In the genomic region with DNA sequence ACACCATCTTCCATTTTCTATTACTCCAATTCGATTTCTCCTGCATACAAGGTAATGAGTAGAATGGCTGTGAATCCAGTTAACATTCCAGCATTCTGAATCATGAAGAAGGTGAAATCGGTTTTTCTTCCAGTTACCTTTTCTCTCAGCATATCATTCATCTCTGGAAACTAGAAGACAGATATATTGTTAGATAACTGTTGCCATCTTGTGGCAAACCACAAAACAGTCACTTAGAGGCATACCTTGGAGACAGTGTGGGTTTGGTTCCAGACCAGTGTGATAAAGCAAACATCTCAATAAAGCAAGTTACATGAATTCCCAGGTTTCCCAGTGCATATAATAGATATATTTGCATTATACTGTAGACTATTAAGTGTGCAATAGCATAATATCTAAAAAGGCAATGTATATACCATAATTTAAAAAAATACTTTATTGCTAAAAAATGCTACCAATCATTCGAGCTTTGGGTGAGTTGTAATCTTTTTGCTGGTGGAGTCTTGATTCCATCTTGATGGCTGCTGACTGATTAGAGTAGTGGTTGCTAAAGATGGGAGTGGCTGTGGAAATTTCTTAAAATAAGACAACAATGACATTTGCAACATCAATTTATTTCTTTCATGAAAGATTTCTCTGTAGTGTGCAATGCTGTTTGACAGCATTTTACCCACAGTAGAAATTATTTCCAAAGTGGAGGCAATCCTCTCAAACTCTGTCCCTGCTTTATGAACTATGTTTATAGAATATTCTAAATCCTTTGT, we compare ENCODE assay signal across 8 cellular contexts.
DNase-seq lines count a peak whose midpoint lies in the region; ATAC-seq and TF ChIP-seq lines count a peak whose summit lies in the region.

No MANE protein-coding gene starts in this region.

- H3K4me2 ChIP-seq in mammary epithelial cell (ENCODE audit: insufficient read depth, low read depth, low read length): no peak overlapping the region

- H3K4me3 ChIP-seq in mammary epithelial cell (replicated peaks in 1 of 3; ENCODE audit: insufficient read depth in 1 of 3, low read depth in 2 of 3, low read length in 3 of 3): no peak overlapping the region

- intact Hi-C loops in activated CD4-positive, alpha-beta T cell treated with anti-CD3 and anti-CD28 coated beads, Interleukin-2, amount 10 ng/mL, durations not matched to agents 24 days and 14 days (cut with micrococcal nuclease): loop anchor here (2.0 to 10.0 kb wide), 4 partner anchors 34 to 916 kb away; a partner anchor contains a TSS
- intact Hi-C loops in mammary epithelial cell (cut with micrococcal nuclease): loop anchor here (1.0 to 10.0 kb wide), 4 partner anchors 533 to 1356 kb away; a partner anchor contains a TSS

- peaks cover 11% of the 10 kb centered on the region for H3K4me1 Mint-ChIP-seq in activated CD4-positive, alpha-beta T cell treated with anti-CD3 and anti-CD28 coated beads, Interleukin-2, amount 10 ng/mL, durations not matched to agents 24 days and 14 days

- peak; percentile 95 for ATAC-seq in GM19463 (IDR thresholded peaks at IDR 0.05; ENCODE audit: unreplicated experiment)
- peak; percentile 93 for ATAC-seq in HG03439 (IDR thresholded peaks at IDR 0.05; ENCODE audit: unreplicated experiment)

- H3K27ac Mint-ChIP-seq in activated CD4-positive, alpha-beta T cell treated with anti-CD3 and anti-CD28 coated beads, Interleukin-2, amount 10 ng/mL, durations not matched to agents 24 days and 14 days: no peak overlapping the region

- H3K36me3 ChIP-seq in mammary epithelial cell (ENCODE audit: insufficient read depth, low read length): no peaks in the 10 kb centered on the region

- DNase-seq in activated CD4-positive, alpha-beta T cell treated with anti-CD3 and anti-CD28 coated beads, Interleukin-2, amount 10 ng/mL, durations not matched to agents 24 days and 14 days: peak; percentile 70
- no peak for DNase-seq in activated CD4-positive, alpha-beta T cell treated with anti-CD3 and anti-CD28 coated beads, Interleukin-2, amount 50 U/mL, for 4 hours
- peak; percentile 9 for DNase-seq in NCI-H524 treated with DMSO at 0.1 percent for 48 hours (lab: John Stamatoyannopoulos, UW)
- peak; percentile 70 for DNase-seq in mammary epithelial cell
- DNase-seq in medulla oblongata (ENCODE audit: extremely low spot score): peak; percentile 63
- no peak for DNase-seq in cortex of kidney (lab: John Stamatoyannopoulos, UW)

- H3K36me3 Mint-ChIP-seq in activated CD4-positive, alpha-beta T cell treated with anti-CD3 and anti-CD28 coated beads, Interleukin-2, amount 10 ng/mL, durations not matched to agents 24 days and 14 days (ENCODE audit: low read depth): peaks cover 43% of the 10 kb centered on the region

- H3K27me3 Mint-ChIP-seq in activated CD4-positive, alpha-beta T cell treated with anti-CD3 and anti-CD28 coated beads, Interleukin-2, amount 10 ng/mL, durations not matched to agents 24 days and 14 days: no peaks in the 10 kb centered on the region

- TF ChIP-seq CTCF in mammary epithelial cell (conservative IDR thresholded peaks at IDR 0.05 in 1 of 2, IDR thresholded peaks at IDR 0.05 in 1 of 2; ENCODE audit: extremely low read depth in 1 of 2, insufficient read depth in 1 of 2, low read depth in 1 of 2, low read length in 2 of 2): peak; percentile 50 to 62

- H3K4me1 ChIP-seq in mammary epithelial cell (ENCODE audit: insufficient read depth, low read length): no peaks in the 10 kb centered on the region

- H3K79me2 ChIP-seq in mammary epithelial cell (ENCODE audit: insufficient read depth, low read length): no peaks in the 10 kb centered on the region

- no peaks in the 10 kb centered on the region for H4K20me1 ChIP-seq in mammary epithelial cell (ENCODE audit: insufficient read depth, low read length)

- no peaks in the 10 kb centered on the region for H3K27me3 ChIP-seq in mammary epithelial cell (ENCODE audit: insufficient read depth, low read length)

- no TSS peak for BruUV-seq in mammary epithelial cell (replicated peaks; lab: Mats Ljungman, UMichigan)

- 33% methylated on average over 3 of the region's 3 CpGs for WGBS in mammary epithelial cell (ENCODE audit: low coverage, missing lambda C conversion rate)

- no peak overlapping the region for H2AFZ ChIP-seq in mammary epithelial cell (ENCODE audit: low read depth, low read length)

- dilution Hi-C loops in mammary epithelial cell (cut with HindIII; ENCODE audit: low sequenced_read_pairs): no loop called here

- H3K9ac ChIP-seq in mammary epithelial cell (ENCODE audit: insufficient read depth, low read length): no peak overlapping the region

- no peaks in the 10 kb centered on the region for H3K9me3 ChIP-seq in mammary epithelial cell (replicated peaks; ENCODE audit: insufficient read depth, low read length)

- CTCF ChIA-PET in mammary epithelial cell (lab: Charles Lee; ENCODE audit: low non-redundant PET): no interaction called here

- no peaks in the 10 kb centered on the region for H3K9me3 Mint-ChIP-seq in activated CD4-positive, alpha-beta T cell treated with anti-CD3 and anti-CD28 coated beads, Interleukin-2, amount 10 ng/mL, durations not matched to agents 24 days and 14 days

- in situ Hi-C loops in mammary epithelial cell (cut with MboI; ENCODE audit: low sequenced_read_pairs in 2 of 2): no loop called here

- H3K27ac ChIP-seq in mammary epithelial cell (ENCODE audit: insufficient read depth, low read depth, low read length): no peak overlapping the region

- H3K4me3 Mint-ChIP-seq in activated CD4-positive, alpha-beta T cell treated with anti-CD3 and anti-CD28 coated beads, Interleukin-2, amount 10 ng/mL, durations not matched to agents 24 days and 14 days: no peak overlapping the region

Comparison
In these comparisons a context has a peak if more than half of its experiments do, and no peak if none do; other contexts are left out.
1. DNase-seq: peak in activated CD4-positive, alpha-beta T cell treated with anti-CD3 and anti-CD28 coated beads, Interleukin-2, amount 10 ng/mL, durations not matched to agents 24 days and 14 days (single experiment), NCI-H524 treated with DMSO at 0.1 percent for 48 hours (single experiment), mammary epithelial cell (single experiment) and medulla oblongata (single experiment); none in activated CD4-positive, alpha-beta T cell treated with anti-CD3 and anti-CD28 coated beads, Interleukin-2, amount 50 U/mL, for 4 hours (0 of 2) and cortex of kidney (single experiment).